8 cellular contexts compared by ENCODE assay signal in genomic region chr7:36389371-36390198, GRCh38. TPM values are rescaled to one million over a fixed set of nuclear protein-coding genes. Genes with fewer than 3 reads are reported as not detected.
DNase-seq lines count a peak whose midpoint lies in the region; ATAC-seq, FAIRE-seq and TF ChIP-seq lines count a peak whose summit lies in the region.

TSS of gene ANLN (plus strand) at chr7:36389862. CDS start at chr7:36390027, 165 bp downstream.

- TF ChIP-seq CTCF in ascending aorta (IDR thresholded peaks at IDR 0.05), result no peak

- intact Hi-C loops in T-helper 2 cell treated with Interferon-gamma antibody and Interleukin-4, amounts not matched to agents 100 ng/mL and 5 ng/mL, for 36 hours (cut with micrococcal nuclease), result loop anchor here (1.0 to 5.0 kb wide), 7 partner anchors 22 to 1058 kb away; partner anchors contain the start of genes AOAH, ELMO1 and SEPTIN7
- intact Hi-C loops in ascending aorta (cut with DNase I) (loop anchor here (1.0 to 5.0 kb wide), 4 partner anchors 22 to 1352 kb away; partner anchors contain the start of genes DPY19L1 and SEPTIN7), right cardiac atrium (cut with DNase I) (no loop called here)

- H3K27ac ChIP-seq in ascending aorta, result peak within 1 kb of the TSS; percentile 83 to 87
- peak within 1 kb of the TSS; percentile 85 for H3K27ac ChIP-seq in right cardiac atrium (ENCODE audit: low read length)

- FAIRE-seq in urothelium cell line (lab: Jason Lieb, UNC), result no peak

- no peaks in the 10 kb centered on the region for H3K36me3 ChIP-seq in ascending aorta

- H3K9me3 ChIP-seq in ascending aorta (no peaks in the 10 kb centered on the region), right cardiac atrium (ENCODE audit: control insufficient read depth, low read length) (no peaks in the 10 kb centered on the region)

- H3K4me3 ChIP-seq in ascending aorta, result peak within 1 kb of the TSS; percentile 53 to 77
- peak within 1 kb of the TSS; percentile 67 for H3K4me3 ChIP-seq in right cardiac atrium (ENCODE audit: low read length)

- no peaks in the 10 kb centered on the region for H3K27me3 ChIP-seq in ascending aorta
- H3K27me3 ChIP-seq in right cardiac atrium (ENCODE audit: control insufficient read depth, insufficient read depth), result no peaks in the 10 kb centered on the region

- H3K4me1 ChIP-seq in ascending aorta (peaks cover 0 to 10% of the 10 kb centered on the region in 2 donors), right cardiac atrium (ENCODE audit: control insufficient read depth, insufficient read depth, low read length) (no peaks in the 10 kb centered on the region)

- 4% methylated on average over 68 of the region's 68 CpGs for WGBS in right cardiac atrium

- DNase-seq in NCI-H146 treated with DMSO at 0.1 percent for 48 hours (lab: John Stamatoyannopoulos, UW; ENCODE audit: unreplicated experiment) (peak; percentile 85), ascending aorta (ENCODE audit: low spot score in 2 of 2) (peak; percentile 70 to 97), right cardiac atrium (peak; percentile 95 to 97 (median 97)), pulmonary artery endothelial cell (ENCODE audit: low read depth, low spot score) (peak; percentile 56), urothelium cell line (ENCODE audit: low spot score) (peak; percentile 99)

- peak; percentile 76 for ATAC-seq in GM18502 (IDR thresholded peaks at IDR 0.05; ENCODE audit: poor library complexity, unreplicated experiment)
- peak; percentile 59 for ATAC-seq in HG02870 (IDR thresholded peaks at IDR 0.05; ENCODE audit: unreplicated experiment)
- peak; percentile 100 for ATAC-seq in right cardiac atrium

RNA-seq across cellular contexts. Expression of gene ANLN, which starts in this region (rescaled TPM):
- 67.2 and 73.8 TPM in 2 replicates for total RNA-seq in T-helper 2 cell treated with Interferon-gamma antibody and Interleukin-4, amounts not matched to agents 100 ng/mL and 5 ng/mL, for 36 hours
- 1.8 TPM for total RNA-seq in ascending aorta
- total RNA-seq in right cardiac atrium, result 1 to 10 TPM; 1.4 to 4.1 (median 3.5) TPM
- polyA plus RNA-seq in right cardiac atrium, result 0.77 TPM
- total RNA-seq in pulmonary artery endothelial cell, result 52.6 and 121 TPM in 2 replicates

Comparison
In these comparisons a context has a peak if more than half of its experiments do, and no peak if none do; other contexts are left out.
1. Peak in every context shown above with its lines: DNase-seq, ATAC-seq, H3K4me3 ChIP-seq and H3K27ac ChIP-seq.
2. RNA of gene ANLN (total RNA-seq): 67.2 to 73.8 TPM in T-helper 2 cell treated with Interferon-gamma antibody and Interleukin-4, amounts not matched to agents 100 ng/mL and 5 ng/mL, for 36 hours and 52.6 to 121 TPM in pulmonary artery endothelial cell; 1.4 to 4.1 TPM in right cardiac atrium and 1.8 TPM in ascending aorta (single experiment); every median in the first group is over 10 times any median in the second.
3. intact Hi-C loops: an anchor here in T-helper 2 cell treated with Interferon-gamma antibody and Interleukin-4, amounts not matched to agents 100 ng/mL and 5 ng/mL, for 36 hours (1.0 to 5.0 kb wide) and ascending aorta (1.0 to 5.0 kb wide); none called in right cardiac atrium.